Comparison of ENCODE assay signal across 21 cellular contexts in the genomic region with DNA sequence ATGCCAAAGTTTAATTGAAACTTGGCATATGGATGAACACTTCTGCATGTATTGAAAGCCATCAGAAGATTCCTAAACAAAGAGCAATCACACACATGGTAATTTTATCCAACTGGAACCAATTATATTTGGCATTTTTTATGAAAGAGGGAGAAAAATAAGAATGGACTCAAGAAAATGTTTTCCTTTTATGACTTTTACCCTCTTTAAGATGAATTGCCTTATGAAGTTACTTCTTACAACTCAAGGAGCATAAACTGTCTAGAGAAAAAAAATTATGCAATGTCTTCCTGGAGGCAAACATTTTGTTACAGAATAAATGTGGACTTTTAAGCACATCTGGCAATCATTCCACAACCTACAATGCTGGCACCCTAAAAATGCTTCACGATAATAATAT. TPM values are rescaled to one million over a fixed set of nuclear protein-coding genes. Genes with fewer than 3 reads are reported as not detected.
A peak's percentile ranks its signal among the peaks of the same experiment; 100 is the strongest.
DNase-seq lines count a peak whose midpoint lies in the region; ATAC-seq and TF ChIP-seq lines count a peak whose summit lies in the region.
"Had no signal": no experiment of that assay in that cellular context is flagged by ENCODE, and none has a peak within 500 bp of the region (broad histone marks: within the 10 kb centered on the region; RNA-seq: fewer than 3 reads in every experiment).

No MANE protein-coding gene starts in this region.

- no peaks in the 10 kb centered on the region for H3K9me3 ChIP-seq in SK-N-MC (ENCODE audit: low read depth, low read length)

- H3K27ac ChIP-seq in SK-N-MC, result peak overlapping the region; percentile 30; the same call in 1 of the 2 replicates
- H3K27ac ChIP-seq: BLaER1 treated with 17β-estradiol and CSF1 and Interleukin-3, amounts not matched to agents 10 nM and 100 nM; GM23248; HL-60 had no signal

- TF ChIP-seq CTCF in GM10266 (IDR thresholded peaks at IDR 0.05; ENCODE audit: control insufficient read depth, insufficient read depth, low read depth, missing control alignments), result no peak

- no peak overlapping the region for H3K4me3 ChIP-seq in SK-N-MC
- H3K4me3 ChIP-seq: BLaER1 treated with 17β-estradiol and CSF1 and Interleukin-3, amounts not matched to agents 10 nM and 100 nM; GM23248; K562 had no signal

- H3K36me3 ChIP-seq in SK-N-MC (ENCODE audit: insufficient read depth, low read length), result no peaks in the 10 kb centered on the region
- H3K36me3 ChIP-seq: BLaER1 treated with 17β-estradiol and CSF1 and Interleukin-3, amounts not matched to agents 10 nM and 100 nM had no signal

- H3K9ac ChIP-seq in SK-N-MC (ENCODE audit: insufficient read length), result no peak overlapping the region
- H3K9ac ChIP-seq: BLaER1 treated with 17β-estradiol and CSF1 and Interleukin-3, amounts not matched to agents 10 nM and 100 nM; GM23248 had no signal

- no peak for ATAC-seq in HG02571 (IDR thresholded peaks at IDR 0.05; ENCODE audit: unreplicated experiment)
- ATAC-seq: CD8-positive, alpha-beta T cell; HCT116; K562 had no signal

- DNase-seq in GM04503 (ENCODE audit: low read depth) (peak; percentile 3), SK-N-MC (ENCODE audit: low read depth, low spot score) (no peak), fibroblast of gingiva (ENCODE audit: low read depth) (peak; percentile 84), GM10266 (ENCODE audit: extremely low spot score) (no peak), H4 (ENCODE audit: low spot score) (no peak)
- DNase-seq in activated CD4-positive, alpha-beta T cell treated with anti-CD3 and anti-CD28 coated beads, Interleukin-2, amount 50 U/mL, for 48 hours, result no peak
- DNase-seq: 8988T; Calu3; CD8-positive, alpha-beta T cell; DMS79 treated with DMSO at 0.1 percent for 48 hours; GF-D8; GM23248; H7; HFFc6 had no signal

RNA-seq across cellular contexts. Expression of gene TRPC6, which starts 7.3 kb away (rescaled TPM):
- 0.02 TPM in 1 of 2 replicates, not detected in the other for total RNA-seq in H4 (2014; rRNA removed; shearing (Covaris generic))
- total RNA-seq: A673; B cell; Calu3; CD8-positive, alpha-beta T cell; HFFc6; K562 had no signal

Comparison
In these comparisons a context has a peak if more than half of its experiments do, and no peak if none do; other contexts are left out.
1. DNase-seq: peak in GM04503 (single experiment) and fibroblast of gingiva (single experiment); none in SK-N-MC (single experiment), GM10266 (single experiment), H4 (single experiment) and activated CD4-positive, alpha-beta T cell treated with anti-CD3 and anti-CD28 coated beads, Interleukin-2, amount 50 U/mL, for 48 hours (0 of 2).